1 cellular context compared by ENCODE assay signal in genomic region chr1:219373616-219373935, GRCh38.
TF ChIP-seq lines count a peak whose summit lies in the region.

No MANE protein-coding gene starts in this region.

TF ChIP-seq in H1, 55 proteins besides CTCF, POLR2A, EP300 and RAD21 (continued from another document):
- TF ChIP-seq CBX8 (IDR thresholded peaks at IDR 0.05; ENCODE audit: borderline replicate concordance, low read depth, low read length) (no peak), POLR2AphosphoS5 (IDR thresholded peaks at IDR 0.05; ENCODE audit: low read depth, low read length) (no peak)
